ENCODE assay signal across 20 cellular contexts in the genomic region with DNA sequence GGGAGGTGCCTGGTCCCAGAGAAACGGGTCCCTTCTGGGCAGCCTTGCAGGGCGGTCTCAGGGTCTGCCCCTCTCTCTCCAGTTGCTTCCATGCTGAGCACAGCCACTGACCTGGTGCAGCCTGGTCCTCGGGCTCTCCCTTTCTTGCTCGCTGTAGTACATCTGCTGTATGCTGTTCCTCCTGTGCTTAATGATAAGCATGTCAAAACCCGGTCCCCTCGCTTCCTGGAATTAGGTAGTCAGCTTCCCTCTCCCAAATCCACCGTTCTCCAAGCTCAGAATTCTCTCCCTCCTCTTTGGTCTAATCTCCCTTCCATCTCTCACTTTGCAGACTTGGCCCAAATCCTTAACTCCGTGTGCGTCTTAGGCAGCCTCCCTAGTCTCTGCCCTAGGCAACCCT.
"Had no signal": no experiment of that assay in that cellular context is flagged by ENCODE, and none has a peak within 500 bp of the region (broad histone marks: within the 10 kb centered on the region; RNA-seq: fewer than 3 reads in every experiment).

No MANE protein-coding gene starts in this region.

- H3K36me3 ChIP-seq: ovary, right atrium auricular region, sigmoid colon, tibial nerve had no signal

- ATAC-seq: left lobe of liver; stimulated activated naive B cell treated with anti-CD40 and anti-IgM and Interleukin-4, amounts not matched to agents 10 μg/mL and 1 μg/mL and 100 μg/mL, for 72 hours; stimulated activated naive CD8-positive, alpha-beta T cell treated with anti-CD3 and anti-CD28 coated beads, Interleukin-15, amount 100 ng/mL, for 72 hours had no signal

- H3K4me3 Mint-ChIP-seq: mesothelial cell of epicardium; nephron; stimulated activated naive B cell treated with anti-CD40 and anti-IgM and Interleukin-4, amounts not matched to agents 10 μg/mL and 1 μg/mL and 100 μg/mL, for 72 hours; stimulated activated naive CD8-positive, alpha-beta T cell treated with anti-CD3 and anti-CD28 coated beads, Interleukin-15, amount 100 ng/mL, for 72 hours had no signal

- H3K27me3 ChIP-seq: ovary, right atrium auricular region, sigmoid colon, testis, tibial nerve had no signal

- FAIRE-seq: colon had no signal

- H3K36me3 Mint-ChIP-seq: mesothelial cell of epicardium; stimulated activated naive B cell treated with anti-CD40 and anti-IgM and Interleukin-4, amounts not matched to agents 10 μg/mL and 1 μg/mL and 100 μg/mL, for 72 hours had no signal

- H3K4me3 ChIP-seq: ovary, right atrium auricular region, sigmoid colon, skin epidermis, testis, tibial nerve had no signal

- H3K27ac ChIP-seq: ovary, right atrium auricular region, sigmoid colon, skin epidermis, tibial nerve had no signal

- H3K27ac Mint-ChIP-seq: mesothelial cell of epicardium; nephron; stimulated activated naive B cell treated with anti-CD40 and anti-IgM and Interleukin-4, amounts not matched to agents 10 μg/mL and 1 μg/mL and 100 μg/mL, for 72 hours; stimulated activated naive CD8-positive, alpha-beta T cell treated with anti-CD3 and anti-CD28 coated beads, Interleukin-15, amount 100 ng/mL, for 72 hours had no signal

- H3K9me3 Mint-ChIP-seq: mesothelial cell of epicardium; nephron; stimulated activated naive B cell treated with anti-CD40 and anti-IgM and Interleukin-4, amounts not matched to agents 10 μg/mL and 1 μg/mL and 100 μg/mL, for 72 hours; stimulated activated naive CD8-positive, alpha-beta T cell treated with anti-CD3 and anti-CD28 coated beads, Interleukin-15, amount 100 ng/mL, for 72 hours had no signal

- DNase-seq: cerebellar nuclear complex; dermis blood vessel endothelial cell; foreskin melanocyte; head of caudate nucleus; hippocampal formation; islet precursor cell; ovary; sigmoid colon; stimulated activated CD4-positive, alpha-beta T cell treated with anti-CD3 and anti-CD28 coated beads, Interleukin-2, amount 100 ng/mL, for 24 hours; stimulated activated CD4-positive, alpha-beta T cell treated with anti-CD3 and anti-CD28 coated beads, Interleukin-4, amount 100 ng/mL, for 4 hours; stimulated activated naive B cell treated with anti-CD40 and anti-IgM and Interleukin-4, amounts not matched to agents 10 μg/mL and 1 μg/mL and 100 μg/mL, for 72 hours; stimulated activated naive CD8-positive, alpha-beta T cell treated with anti-CD3 and anti-CD28 coated beads, Interleukin-15, amount 100 ng/mL, for 72 hours; testis had no signal

- H3K9me3 ChIP-seq: ovary, right atrium auricular region, sigmoid colon, testis, tibial nerve had no signal

- H3K4me1 Mint-ChIP-seq: stimulated activated naive CD8-positive, alpha-beta T cell treated with anti-CD3 and anti-CD28 coated beads, Interleukin-15, amount 100 ng/mL, for 72 hours had no signal
